ENCODE assay signal across 8 cellular contexts in the genomic region with DNA sequence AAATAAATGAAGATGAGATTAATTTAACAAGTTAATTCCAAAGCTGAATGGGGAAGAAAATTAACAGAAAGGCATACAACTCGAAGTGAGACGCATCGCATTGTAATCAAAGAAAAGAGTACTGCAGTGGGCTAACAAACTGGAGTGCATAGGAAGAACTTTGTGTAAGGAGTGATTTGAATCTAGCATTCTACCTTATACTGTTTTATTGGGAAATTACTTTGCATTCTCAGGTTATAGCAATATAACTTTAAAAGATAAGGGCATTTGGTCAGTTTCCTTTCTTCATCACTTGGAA.
"Had no signal": no experiment of that assay in that cellular context is flagged by ENCODE, and none has a peak within 500 bp of the region (broad histone marks: within the 10 kb centered on the region; RNA-seq: fewer than 3 reads in every experiment).

No MANE protein-coding gene starts in this region.

- H3K27ac ChIP-seq: GM23248 had no signal

- H2AFZ ChIP-seq: GM23248 had no signal

- DNase-seq: GM23248, GOT3, H7, KG1 had no signal

- H3K36me3 ChIP-seq: HAP-1 had no signal

- H3K27me3 Mint-ChIP-seq: IgD-negative memory B cell had no signal

- H3K9me3 ChIP-seq: HAP-1 had no signal

- H3K4me3 Mint-ChIP-seq: IgD-negative memory B cell had no signal

- ATAC-seq: HCT116 had no signal

- H3K4me3 ChIP-seq: GM23248, HAP-1 had no signal

- H3K27ac Mint-ChIP-seq: IgD-negative memory B cell had no signal

- FAIRE-seq: HTR-8/SVneo had no signal

- H3K4me1 Mint-ChIP-seq: IgD-negative memory B cell had no signal

- H3K36me3 Mint-ChIP-seq: IgD-negative memory B cell had no signal

- H3K4me1 ChIP-seq: HAP-1 had no signal

- H3K9ac ChIP-seq: GM23248 had no signal
